In genomic region chr18:24446453-24446852, GRCh38 we compare ENCODE assay signal across 21 cellular contexts. TPM values are rescaled to one million over a fixed set of nuclear protein-coding genes. Genes with fewer than 3 reads are reported as not detected.
DNase-seq lines count a peak whose midpoint lies in the region; ATAC-seq, FAIRE-seq and TF ChIP-seq lines count a peak whose summit lies in the region.
"Had no signal": no experiment of that assay in that cellular context is flagged by ENCODE, and none has a peak within 500 bp of the region (broad histone marks: within the 10 kb centered on the region; RNA-seq: fewer than 3 reads in every experiment).

No MANE protein-coding gene starts in this region.

- no peak overlapping the region for H3K9ac ChIP-seq in neuronal stem cell (ENCODE audit: low read depth, low read length, poor library complexity)

- no peak overlapping the region for H2BK5ac ChIP-seq in neuronal stem cell (ENCODE audit: low read length)

- no peaks in the 10 kb centered on the region for H3K27me3 ChIP-seq in pancreas
- H3K27me3 ChIP-seq in suprapubic skin = no peaks in the 10 kb centered on the region
- H3K27me3 ChIP-seq in neuronal stem cell (ENCODE audit: control insufficient read depth in 3 of 3, insufficient read depth in 3 of 3, low read depth in 1 of 3, low read length in 3 of 3) = peaks cover 0 to 2% (median 0%) of the 10 kb centered on the region in 3 experiments
- H3K27me3 ChIP-seq: foreskin keratinocyte had no signal

- H2AK5ac ChIP-seq in neuronal stem cell (ENCODE audit: low read depth, low read length) = no peak overlapping the region

- H3K4me1 ChIP-seq in pancreas (no peaks in the 10 kb centered on the region), suprapubic skin (no peaks in the 10 kb centered on the region), neuronal stem cell (ENCODE audit: control insufficient read depth in 2 of 2, insufficient read depth in 1 of 2, low read depth in 1 of 2, low read length in 2 of 2) (no peaks in the 10 kb centered on the region)
- H3K4me1 ChIP-seq: foreskin keratinocyte, psoas muscle had no signal

- H3K4me3 ChIP-seq in pancreas (no peak overlapping the region), suprapubic skin (no peak overlapping the region), neuronal stem cell (ENCODE audit: low read length in 2 of 2) (no peak overlapping the region)
- H3K4me3 ChIP-seq: psoas muscle had no signal

- H4K8ac ChIP-seq in neuronal stem cell (ENCODE audit: low read depth, low read length) = no peak overlapping the region

- TF ChIP-seq EP300 in suprapubic skin (IDR thresholded peaks at IDR 0.05) = no peak

- no peak overlapping the region for H2BK12ac ChIP-seq in neuronal stem cell (ENCODE audit: low read length)

- TF ChIP-seq CTCF in pancreas (IDR thresholded peaks at IDR 0.05) (no peak), progenitor cell of endocrine pancreas (IDR thresholded peaks at IDR 0.05; ENCODE audit: unreplicated experiment) (no peak), suprapubic skin (IDR thresholded peaks at IDR 0.05) (no peak)

- no peak overlapping the region for H2BK15ac ChIP-seq in neuronal stem cell (ENCODE audit: low read length)

- H3K79me1 ChIP-seq in neuronal stem cell (ENCODE audit: low read depth, low read length) = no peaks in the 10 kb centered on the region

- H3K36me3 Mint-ChIP-seq in progenitor cell of endocrine pancreas (ENCODE audit: insufficient read depth) = peaks cover 30% of the 10 kb centered on the region

- H3K36me3 ChIP-seq in pancreas = peaks cover 0 to 48% (median 24%) of the 10 kb centered on the region in 3 donors
- peaks cover 75% of the 10 kb centered on the region for H3K36me3 ChIP-seq in suprapubic skin
- H3K36me3 ChIP-seq in neuronal stem cell (replicated peaks in 1 of 2; ENCODE audit: control insufficient read depth in 2 of 2, insufficient read depth in 2 of 2, low read length in 2 of 2) = peaks cover 8 to 99% of the 10 kb centered on the region in 2 donors

- H3K27me3 Mint-ChIP-seq in progenitor cell of endocrine pancreas = no peaks in the 10 kb centered on the region
- H3K27me3 Mint-ChIP-seq: activated T-helper 17 cell treated with anti-CD3 and anti-CD28 coated beads, Interleukin-2, amount 50 U/mL, for 72 hours had no signal

- no peak overlapping the region for H4K91ac ChIP-seq in neuronal stem cell (ENCODE audit: low read depth, low read length, poor library complexity)

- H3K9me3 ChIP-seq in pancreas (no peaks in the 10 kb centered on the region), suprapubic skin (no peaks in the 10 kb centered on the region), neuronal stem cell (replicated peaks in 1 of 2; ENCODE audit: control insufficient read depth in 2 of 2, insufficient read depth in 1 of 2, low read depth in 1 of 2, low read length in 2 of 2) (no peaks in the 10 kb centered on the region)
- H3K9me3 ChIP-seq: psoas muscle had no signal

- H3K4me3 Mint-ChIP-seq in progenitor cell of endocrine pancreas (ENCODE audit: low read depth) = no peak overlapping the region
- H3K4me3 Mint-ChIP-seq: activated CD8-positive, alpha-beta T cell treated with anti-CD3 and anti-CD28 coated beads, Interleukin-2, amount 10 ng/mL, durations not matched to agents 7 days and 5 days; activated T-helper 17 cell treated with anti-CD3 and anti-CD28 coated beads, Interleukin-2, amount 50 U/mL, for 72 hours had no signal

- ATAC-seq in GM18873 (IDR thresholded peaks at IDR 0.05; ENCODE audit: low FRiP score, unreplicated experiment) (peak; percentile 53), GM21619 (IDR thresholded peaks at IDR 0.05; ENCODE audit: unreplicated experiment) (peak; percentile 69), HG03135 (IDR thresholded peaks at IDR 0.05; ENCODE audit: unreplicated experiment) (peak; percentile 62), pancreas (no peak)
- ATAC-seq: activated CD8-positive, alpha-beta T cell treated with anti-CD3 and anti-CD28 coated beads, Interleukin-2, amount 10 ng/mL, durations not matched to agents 7 days and 5 days; activated T-helper 17 cell treated with anti-CD3 and anti-CD28 coated beads, Interleukin-2, amount 50 U/mL, for 72 hours; foreskin keratinocyte; psoas muscle had no signal

- H3K9me3 Mint-ChIP-seq in progenitor cell of endocrine pancreas (ENCODE audit: low read depth) = no peaks in the 10 kb centered on the region
- H3K9me3 Mint-ChIP-seq: activated T-helper 17 cell treated with anti-CD3 and anti-CD28 coated beads, Interleukin-2, amount 50 U/mL, for 72 hours had no signal

- no peak for TF ChIP-seq POLR2A in suprapubic skin (IDR thresholded peaks at IDR 0.05)

- 95 to 98% methylated on average over 1 of the region's 1 CpG for WGBS in pancreas, 2 donors
- 89% methylated on average over 1 of the region's 1 CpG for WGBS in suprapubic skin
- WGBS in neuronal stem cell (ENCODE audit: extremely low coverage in 2 of 2, insufficient read length in 2 of 2, insufficient replicate concordance in 1 of 2), 2 donors = no CpG with 5 or more reads among the region's 1 CpG

- H3K23ac ChIP-seq in neuronal stem cell (ENCODE audit: low read depth, low read length, poor library complexity) = no peak overlapping the region

- H2AFZ ChIP-seq in neuronal stem cell (ENCODE audit: low read length) = no peak overlapping the region

- no peak overlapping the region for H3K4me2 ChIP-seq in neuronal stem cell (ENCODE audit: insufficient read depth, low read length, poor library complexity, severe bottlenecking)

- H3K27ac Mint-ChIP-seq in progenitor cell of endocrine pancreas = no peak overlapping the region
- H3K27ac Mint-ChIP-seq: activated CD8-positive, alpha-beta T cell treated with anti-CD3 and anti-CD28 coated beads, Interleukin-2, amount 10 ng/mL, durations not matched to agents 7 days and 5 days; activated T-helper 17 cell treated with anti-CD3 and anti-CD28 coated beads, Interleukin-2, amount 50 U/mL, for 72 hours had no signal

- no peak overlapping the region for H3K4ac ChIP-seq in neuronal stem cell (ENCODE audit: low read length)

- peak; percentile 13 for FAIRE-seq in pancreas (lab: Jason Lieb, UNC)
- FAIRE-seq: endometrium had no signal

- no peaks in the 10 kb centered on the region for H3K4me1 Mint-ChIP-seq in progenitor cell of endocrine pancreas (ENCODE audit: low read depth)

- H3K18ac ChIP-seq in neuronal stem cell (ENCODE audit: low read length) = no peak overlapping the region

- no peak overlapping the region for H2BK120ac ChIP-seq in neuronal stem cell (ENCODE audit: low read depth, low read length)

- intact Hi-C loops in pancreas (cut with DNase I) = no loop called here

- DNase-seq in pancreas (no peak), progenitor cell of endocrine pancreas (ENCODE audit: low spot score, unreplicated experiment) (no peak), suprapubic skin (ENCODE audit: low spot score in 2 of 2) (no peak), DMS114 treated with DMSO at 0.1 percent for 48 hours (lab: John Stamatoyannopoulos, UW; ENCODE audit: unreplicated experiment) (no peak), neuronal stem cell (ENCODE audit: low spot score) (no peak)
- DNase-seq: activated CD8-positive, alpha-beta T cell treated with anti-CD3 and anti-CD28 coated beads, Interleukin-2, amount 10 ng/mL, durations not matched to agents 7 days and 5 days; amniotic stem cell; C1 segment of cervical spinal cord; DMS79 treated with DMSO at 0.1 percent for 48 hours; foreskin keratinocyte; NCI-H2029; NCI-H526 treated with DMSO at 0.1 percent for 48 hours; psoas muscle had no signal

- H3K27ac ChIP-seq in pancreas (no peak overlapping the region), suprapubic skin (no peak overlapping the region), neuronal stem cell (replicated peaks; ENCODE audit: low read length) (no peak overlapping the region)
- H3K27ac ChIP-seq: foreskin keratinocyte, psoas muscle had no signal

- H3K14ac ChIP-seq in neuronal stem cell (ENCODE audit: low read length) = no peak overlapping the region

RNA-seq across cellular contexts. Expression of gene HRH4, which starts 14.0 kb away (rescaled TPM):
- under 1 TPM in 1 of 6 donors, not detected in 5; 0.06 TPM for total RNA-seq in pancreas
- not detected for polyA plus RNA-seq in pancreas
- not detected in 2 replicates for total RNA-seq in progenitor cell of endocrine pancreas
- total RNA-seq in suprapubic skin = under 1 TPM in 1 of 4 donors, not detected in 3; 0.40 TPM
- polyA plus RNA-seq in neuronal stem cell (2013, experiment 1 of 2) = 0.03 TPM
- 0.04 TPM for polyA plus RNA-seq in neuronal stem cell (2013, experiment 2 of 2)
- total RNA-seq: activated CD8-positive, alpha-beta T cell treated with anti-CD3 and anti-CD28 coated beads, Interleukin-2, amount 10 ng/mL, durations not matched to agents 7 days and 5 days; chondrocyte; RPMI7951; temporal lobe had no signal
- polyA plus RNA-seq: foreskin keratinocyte had no signal

RNA-seq across cellular contexts. Expression of gene IMPACT, which starts 20.0 kb away (rescaled TPM):
- total RNA-seq in pancreas (10 to 100 TPM; 12.4 to 23.7 (median 18.5) TPM), progenitor cell of endocrine pancreas (28.1 and 29.7 TPM in 2 replicates), suprapubic skin (10 to 100 TPM; 14.7 to 26.2 (median 15.4) TPM)
- polyA plus RNA-seq in pancreas = 1 to 10 TPM; 7.1 to 8.0 TPM
- 36.7 TPM for polyA plus RNA-seq in neuronal stem cell (2013, experiment 1 of 2)
- polyA plus RNA-seq in neuronal stem cell (2013, experiment 2 of 2) = 38.9 TPM

RNA-seq across cellular contexts. Expression of gene OSBPL1A, which starts 48.8 kb away (rescaled TPM):
- total RNA-seq in pancreas (10 to 100 TPM in 4 of 6 donors, 1 to 10 TPM in 2; 8.9 to 17.9 (median 11.4) TPM), progenitor cell of endocrine pancreas (15.0 and 19.5 TPM in 2 replicates), suprapubic skin (10 to 100 TPM; 31.0 to 42.2 (median 32.4) TPM)
- polyA plus RNA-seq in pancreas = 10 to 100 TPM in 1 of 2 donors, 1 to 10 TPM in 1; 5.8 to 10.7 TPM
- polyA plus RNA-seq in neuronal stem cell (2013, experiment 1 of 2) = 44.7 TPM
- polyA plus RNA-seq in neuronal stem cell (2013, experiment 2 of 2) = 45.3 TPM

Comparison
In these comparisons a context has a peak if more than half of its experiments do, and no peak if none do; other contexts are left out.
1. ATAC-seq: peak in GM18873 (single experiment), GM21619 (single experiment) and HG03135 (single experiment); none in pancreas (0 of 4).